Comparison of ENCODE assay signal across 2 cellular contexts in genomic region chr20:63924241-63924640, GRCh38.
TF ChIP-seq lines count a peak whose summit lies in the region.

No MANE protein-coding gene starts in this region.

TF ChIP-seq in HepG2, 621 proteins besides CTCF, POLR2A, EP300 and RAD21 (continues in another document):
- no peak for TF ChIP-seq ZNF343 (CRISPR knock-in tag; IDR thresholded peaks at IDR 0.05)
- no peak for TF ChIP-seq ZNF318 (CRISPR knock-in tag; IDR thresholded peaks at IDR 0.05)
- no peak for TF ChIP-seq ZNF441 (CRISPR knock-in tag; IDR thresholded peaks at IDR 0.05; ENCODE audit: borderline replicate concordance)
- TF ChIP-seq AFF4 (CRISPR knock-in tag; IDR thresholded peaks at IDR 0.05): no peak
- no peak for TF ChIP-seq MTF1 (CRISPR knock-in tag; IDR thresholded peaks at IDR 0.05)
- no peak for TF ChIP-seq ISX (CRISPR knock-in tag; conservative IDR thresholded peaks at IDR 0.05)
- no peak for TF ChIP-seq GATAD2A (CRISPR knock-in tag; IDR thresholded peaks at IDR 0.05)
- no peak for TF ChIP-seq ZNF234 (CRISPR knock-in tag; conservative IDR thresholded peaks at IDR 0.05)
- no peak for TF ChIP-seq ARNT2 (CRISPR knock-in tag; IDR thresholded peaks at IDR 0.05; ENCODE audit: low read depth)
- TF ChIP-seq ZGPAT (CRISPR knock-in tag; IDR thresholded peaks at IDR 0.05): no peak
- no peak for TF ChIP-seq CREB1 (IDR thresholded peaks at IDR 0.05)
- TF ChIP-seq CREB1 (CRISPR knock-in tag; IDR thresholded peaks at IDR 0.05): no peak
- TF ChIP-seq SOX13 (IDR thresholded peaks at IDR 0.05): no peak
- no peak for TF ChIP-seq SOX13 (CRISPR knock-in tag; conservative IDR thresholded peaks at IDR 0.05 in 1 of 2, IDR thresholded peaks at IDR 0.05 in 1 of 2)
- TF ChIP-seq SIN3B (IDR thresholded peaks at IDR 0.05; ENCODE audit: low read length): no peak

TF ChIP-seq in GM23338, 12 proteins besides CTCF, POLR2A, EP300 and RAD21:
- TF ChIP-seq REST (IDR thresholded peaks at IDR 0.05; ENCODE audit: unreplicated experiment) (no peak), JUNB (IDR thresholded peaks at IDR 0.05; ENCODE audit: unreplicated experiment) (no peak), ZNF114 (CRISPR knock-in tag; IDR thresholded peaks at IDR 0.05) (no peak), EZH2phosphoT487 (IDR thresholded peaks at IDR 0.05; ENCODE audit: unreplicated experiment) (no peak), ETS1 (IDR thresholded peaks at IDR 0.05) (no peak), STAT1 (IDR thresholded peaks at IDR 0.05; ENCODE audit: unreplicated experiment) (no peak), ZNF331 (CRISPR knock-in tag; IDR thresholded peaks at IDR 0.05; ENCODE audit: low read depth) (no peak), CREB1 (CRISPR knock-in tag; IDR thresholded peaks at IDR 0.05; ENCODE audit: low read depth) (no peak), NANOG (IDR thresholded peaks at IDR 0.05; ENCODE audit: borderline replicate concordance) (no peak), POLR2AphosphoS5 (IDR thresholded peaks at IDR 0.05; ENCODE audit: low read depth) (no peak), ZNF462 (CRISPR knock-in tag; IDR thresholded peaks at IDR 0.05) (no peak), EZH2 (IDR thresholded peaks at IDR 0.05; ENCODE audit: low read depth, unreplicated experiment) (no peak)
